Comparison of ENCODE assay signal across 15 cellular contexts in the genomic region with DNA sequence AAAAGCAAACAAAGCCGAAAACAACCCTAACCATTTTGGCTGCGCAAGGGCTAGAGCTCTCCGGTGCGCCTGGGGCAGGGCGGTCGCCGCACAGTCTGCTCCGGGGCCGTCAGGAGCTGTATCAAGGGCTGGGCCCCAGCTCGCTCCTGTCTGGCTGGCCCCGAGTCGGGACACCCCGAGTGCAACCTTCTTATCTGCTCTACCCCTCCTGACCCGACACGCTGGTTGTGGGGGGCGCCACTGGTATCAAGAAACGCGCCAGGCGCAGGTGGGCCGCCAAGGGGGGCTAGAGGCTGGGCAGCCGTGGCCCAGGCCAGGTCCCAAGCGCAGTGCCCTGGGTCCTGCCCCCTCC. TPM values are rescaled to one million over a fixed set of nuclear protein-coding genes. Genes with fewer than 3 reads are reported as not detected.
"Had no signal": no experiment of that assay in that cellular context is flagged by ENCODE, and none has a peak within 500 bp of the region (broad histone marks: within the 10 kb centered on the region; RNA-seq: fewer than 3 reads in every experiment).

No MANE protein-coding gene starts in this region.

- H3K4me3 Mint-ChIP-seq: activated T-cell treated with anti-CD3 and anti-CD28 coated beads, Interleukin-2, amount 50 U/mL, for 4 hours; stimulated activated effector memory CD8-positive, alpha-beta T cell treated with anti-CD3 and anti-CD28 coated beads, Interleukin-12 subunit alpha, Interleukin-12 subunit beta, amount 100 ng/mL, for 72 hours had no signal

- H3K9me3 ChIP-seq: breast epithelium, esophagus muscularis mucosa, right atrium auricular region, tibial nerve had no signal

- ATAC-seq: activated CD4-positive, CD25-positive, alpha-beta regulatory T cell treated with anti-CD3 and anti-CD28 coated beads, Interleukin-2, amount 50 U/mL, for 24 hours; activated naive CD4-positive, alpha-beta T cell treated with anti-CD3 and anti-CD28 coated beads, Interleukin-2, amount 50 U/mL, for 72 hours; activated T-cell treated with anti-CD3 and anti-CD28 coated beads, Interleukin-2, amount 50 U/mL, for 4 hours; left lobe of liver; stimulated activated effector memory CD8-positive, alpha-beta T cell treated with anti-CD3 and anti-CD28 coated beads, Interleukin-12 subunit alpha, Interleukin-12 subunit beta, amount 100 ng/mL, for 72 hours had no signal

- H3K4me1 ChIP-seq: breast epithelium had no signal

- H3K9me3 Mint-ChIP-seq: stimulated activated effector memory CD8-positive, alpha-beta T cell treated with anti-CD3 and anti-CD28 coated beads, Interleukin-12 subunit alpha, Interleukin-12 subunit beta, amount 100 ng/mL, for 72 hours had no signal

- H3K4me1 Mint-ChIP-seq: stimulated activated effector memory CD8-positive, alpha-beta T cell treated with anti-CD3 and anti-CD28 coated beads, Interleukin-12 subunit alpha, Interleukin-12 subunit beta, amount 100 ng/mL, for 72 hours had no signal

- H3K27ac Mint-ChIP-seq: stimulated activated effector memory CD8-positive, alpha-beta T cell treated with anti-CD3 and anti-CD28 coated beads, Interleukin-12 subunit alpha, Interleukin-12 subunit beta, amount 100 ng/mL, for 72 hours had no signal

- H3K36me3 ChIP-seq: breast epithelium, esophagus muscularis mucosa, right atrium auricular region, tibial nerve had no signal

- H3K27ac ChIP-seq: breast epithelium, dorsolateral prefrontal cortex, esophagus muscularis mucosa, right atrium auricular region, tibial nerve had no signal

- DNase-seq: activated CD4-positive, alpha-beta T cell treated with anti-CD3 and anti-CD28 coated beads, Interleukin-2, amount 50 U/mL, for 48 hours; activated effector memory CD4-positive, alpha-beta T cell treated with anti-CD3 and anti-CD28 coated beads, Interleukin-2, amount 50 U/mL, for 16 hours; activated T-cell treated with anti-CD3 and anti-CD28 coated beads, Interleukin-2, amount 50 U/mL, for 4 hours; dorsolateral prefrontal cortex; glutamatergic neuron had no signal

- H3K36me3 Mint-ChIP-seq: stimulated activated effector memory CD8-positive, alpha-beta T cell treated with anti-CD3 and anti-CD28 coated beads, Interleukin-12 subunit alpha, Interleukin-12 subunit beta, amount 100 ng/mL, for 72 hours had no signal

- H3K27me3 ChIP-seq: tibial nerve had no signal

- H3K4me3 ChIP-seq: breast epithelium, esophagus muscularis mucosa, right atrium auricular region, smooth muscle cell, tibial nerve had no signal

RNA-seq across cellular contexts. Expression of gene NR2F2, which starts 36.0 kb away (rescaled TPM):
- total RNA-seq: activated naive CD4-positive, alpha-beta T cell treated with anti-CD3 and anti-CD28 coated beads, Interleukin-2, amount 50 U/mL, for 72 hours; T-helper 2 cell treated with Interferon-gamma antibody and Interleukin-4, amounts not matched to agents 100 ng/mL and 5 ng/mL, for 36 hours had no signal
